ENCODE assay signal across 1 cellular context in genomic region chr19:55673889-55674288, GRCh38.
TF ChIP-seq lines count a peak whose summit lies in the region.

No MANE protein-coding gene starts in this region.

TF ChIP-seq in WTC11, 78 proteins besides CTCF, POLR2A, EP300 and RAD21 (continued from another document):
- TF ChIP-seq ZSCAN18 (CRISPR knock-in tag; IDR thresholded peaks at IDR 0.05) (no peak), SMAD3 (CRISPR knock-in tag; IDR thresholded peaks at IDR 0.05; ENCODE audit: borderline replicate concordance) (no peak), OVOL2 (CRISPR knock-in tag; IDR thresholded peaks at IDR 0.05; ENCODE audit: borderline replicate concordance) (no peak), ZNF317 (CRISPR knock-in tag; IDR thresholded peaks at IDR 0.05; ENCODE audit: borderline replicate concordance, low read depth) (no peak), USF1 (CRISPR knock-in tag; IDR thresholded peaks at IDR 0.05) (no peak), IRF2 (CRISPR knock-in tag; IDR thresholded peaks at IDR 0.05; ENCODE audit: borderline replicate concordance, low read depth) (no peak), HMGA2 (CRISPR knock-in tag; IDR thresholded peaks at IDR 0.05) (no peak), USF2 (CRISPR knock-in tag; IDR thresholded peaks at IDR 0.05) (no peak), HMGXB4 (CRISPR knock-in tag; IDR thresholded peaks at IDR 0.05) (no peak)
